7 cellular contexts compared by ENCODE assay signal in genomic region chr5:169662451-169662850, GRCh38. TPM values are rescaled to one million over a fixed set of nuclear protein-coding genes. Genes with fewer than 3 reads are reported as not detected.
DNase-seq lines count a peak whose midpoint lies in the region; ATAC-seq, FAIRE-seq and TF ChIP-seq lines count a peak whose summit lies in the region.
"Not testable (repeated sequence)": the region's sequence is repeated elsewhere in the genome, so short reads cannot be mapped to it uniquely, and the experiment has no call there.

No MANE protein-coding gene starts in this region.

- not testable (repeated sequence) for H3K4me3 ChIP-seq in bronchial epithelial cell (ENCODE audit: low read depth, low read length)

- intact Hi-C loops in activated CD4-positive, alpha-beta T cell treated with anti-CD3 and anti-CD28 coated beads for 36 hours (cut with DNase I, micrococcal nuclease), result not testable (repeated sequence)

- not testable (repeated sequence) for H3K36me3 ChIP-seq in bronchial epithelial cell (ENCODE audit: control insufficient read depth, insufficient read depth, low read length)

- ATAC-seq in activated CD4-positive, alpha-beta T cell treated with anti-CD3 and anti-CD28 coated beads for 36 hours; activated T-helper 17 cell treated with anti-CD3 and anti-CD28 coated beads, Interleukin-2, amount 50 U/mL, for 72 hours (replicated peaks); stimulated activated effector memory CD8-positive, alpha-beta T cell treated with anti-CD3 and anti-CD28 coated beads, Interleukin-12 subunit alpha, Interleukin-12 subunit beta, amount 100 ng/mL, for 72 hours: not testable (repeated sequence)

- H3K4me1 Mint-ChIP-seq in activated CD4-positive, alpha-beta T cell treated with anti-CD3 and anti-CD28 coated beads for 36 hours, result peaks cover 48% of the 10 kb centered on the region
- H3K4me1 Mint-ChIP-seq in activated T-helper 17 cell treated with anti-CD3 and anti-CD28 coated beads, Interleukin-2, amount 50 U/mL, for 72 hours, result peaks cover 25% of the 10 kb centered on the region
- peaks cover 18% of the 10 kb centered on the region for H3K4me1 Mint-ChIP-seq in activated naive CD8-positive, alpha-beta T cell treated with anti-CD3 and anti-CD28 coated beads for 36 hours
- H3K4me1 Mint-ChIP-seq in immature natural killer cell, result peaks cover 63 to 87% of the 10 kb centered on the region in 2 donors
- peaks cover 47% of the 10 kb centered on the region for H3K4me1 Mint-ChIP-seq in stimulated activated effector memory CD8-positive, alpha-beta T cell treated with anti-CD3 and anti-CD28 coated beads, Interleukin-12 subunit alpha, Interleukin-12 subunit beta, amount 100 ng/mL, for 72 hours

- not testable (repeated sequence) for DNase-seq in GM12891 (ENCODE audit: insufficient read length, low spot score); activated CD4-positive, alpha-beta T cell treated with anti-CD3 and anti-CD28 coated beads for 36 hours; activated naive CD8-positive, alpha-beta T cell treated with anti-CD3 and anti-CD28 coated beads for 36 hours; bronchial epithelial cell (ENCODE audit: low read depth); immature natural killer cell; stimulated activated effector memory CD8-positive, alpha-beta T cell treated with anti-CD3 and anti-CD28 coated beads, Interleukin-12 subunit alpha, Interleukin-12 subunit beta, amount 100 ng/mL, for 72 hours (ENCODE audit: low spot score in 2 of 2)

- H3K27ac Mint-ChIP-seq in activated CD4-positive, alpha-beta T cell treated with anti-CD3 and anti-CD28 coated beads for 36 hours, result peak overlapping the region; percentile 3
- peak overlapping the region; percentile 36 for H3K27ac Mint-ChIP-seq in activated T-helper 17 cell treated with anti-CD3 and anti-CD28 coated beads, Interleukin-2, amount 50 U/mL, for 72 hours
- H3K27ac Mint-ChIP-seq in activated naive CD8-positive, alpha-beta T cell treated with anti-CD3 and anti-CD28 coated beads for 36 hours, result peak overlapping the region; percentile 5
- H3K27ac Mint-ChIP-seq in immature natural killer cell, result peak overlapping the region in 4 of 6 donors; percentile 33 to 74 (median 56)
- H3K27ac Mint-ChIP-seq in stimulated activated effector memory CD8-positive, alpha-beta T cell treated with anti-CD3 and anti-CD28 coated beads, Interleukin-12 subunit alpha, Interleukin-12 subunit beta, amount 100 ng/mL, for 72 hours, result peak overlapping the region; percentile 20

- not testable (repeated sequence) for H3K27me3 Mint-ChIP-seq in activated CD4-positive, alpha-beta T cell treated with anti-CD3 and anti-CD28 coated beads for 36 hours; activated T-helper 17 cell treated with anti-CD3 and anti-CD28 coated beads, Interleukin-2, amount 50 U/mL, for 72 hours; activated naive CD8-positive, alpha-beta T cell treated with anti-CD3 and anti-CD28 coated beads for 36 hours; immature natural killer cell (ENCODE audit: low read depth in 3 of 3)

- TF ChIP-seq CTCF in bronchial epithelial cell (IDR thresholded peaks at IDR 0.05; ENCODE audit: insufficient read depth, low read length, severe bottlenecking), result not testable (repeated sequence)

- TF ChIP-seq POLR2A in GM12891 (IDR thresholded peaks at IDR 0.05; ENCODE audit: low read depth, low read length), result not testable (repeated sequence)

- H3K27me3 ChIP-seq in bronchial epithelial cell (ENCODE audit: control insufficient read depth, insufficient read depth, low read length), result not testable (repeated sequence)

- FAIRE-seq in GM12891 (lab: Jason Lieb, UNC), result peak; percentile 54
- FAIRE-seq in bronchial epithelial cell (lab: Jason Lieb, UNC), result peak; percentile 84

- H3K36me3 Mint-ChIP-seq in activated CD4-positive, alpha-beta T cell treated with anti-CD3 and anti-CD28 coated beads for 36 hours (ENCODE audit: low read depth), result peaks cover 59% of the 10 kb centered on the region
- peaks cover 63% of the 10 kb centered on the region for H3K36me3 Mint-ChIP-seq in activated T-helper 17 cell treated with anti-CD3 and anti-CD28 coated beads, Interleukin-2, amount 50 U/mL, for 72 hours (ENCODE audit: low read depth)
- H3K36me3 Mint-ChIP-seq in activated naive CD8-positive, alpha-beta T cell treated with anti-CD3 and anti-CD28 coated beads for 36 hours, result peaks cover 57% of the 10 kb centered on the region
- H3K36me3 Mint-ChIP-seq in immature natural killer cell, result peaks cover 18 to 21% (median 19%) of the 10 kb centered on the region in 3 donors
- H3K36me3 Mint-ChIP-seq in stimulated activated effector memory CD8-positive, alpha-beta T cell treated with anti-CD3 and anti-CD28 coated beads, Interleukin-12 subunit alpha, Interleukin-12 subunit beta, amount 100 ng/mL, for 72 hours, result peaks cover 30% of the 10 kb centered on the region

- CTCF ChIA-PET in activated CD4-positive, alpha-beta T cell treated with anti-CD3 and anti-CD28 coated beads for 36 hours (lab: Charles Lee), result not testable (repeated sequence)

- POLR2A ChIA-PET in activated CD4-positive, alpha-beta T cell treated with anti-CD3 and anti-CD28 coated beads for 36 hours (lab: Charles Lee), result not testable (repeated sequence)

- H3K4me3 Mint-ChIP-seq in activated CD4-positive, alpha-beta T cell treated with anti-CD3 and anti-CD28 coated beads for 36 hours; activated T-helper 17 cell treated with anti-CD3 and anti-CD28 coated beads, Interleukin-2, amount 50 U/mL, for 72 hours; activated naive CD8-positive, alpha-beta T cell treated with anti-CD3 and anti-CD28 coated beads for 36 hours; stimulated activated effector memory CD8-positive, alpha-beta T cell treated with anti-CD3 and anti-CD28 coated beads, Interleukin-12 subunit alpha, Interleukin-12 subunit beta, amount 100 ng/mL, for 72 hours: not testable (repeated sequence)
- peak overlapping the region in 2 of 5 donors; percentile 40 to 48 for H3K4me3 Mint-ChIP-seq in immature natural killer cell

- peaks cover 17% of the 10 kb centered on the region for H3K9me3 Mint-ChIP-seq in activated CD4-positive, alpha-beta T cell treated with anti-CD3 and anti-CD28 coated beads for 36 hours (ENCODE audit: low read depth)
- not testable (repeated sequence) for H3K9me3 Mint-ChIP-seq in activated T-helper 17 cell treated with anti-CD3 and anti-CD28 coated beads, Interleukin-2, amount 50 U/mL, for 72 hours; immature natural killer cell; stimulated activated effector memory CD8-positive, alpha-beta T cell treated with anti-CD3 and anti-CD28 coated beads, Interleukin-12 subunit alpha, Interleukin-12 subunit beta, amount 100 ng/mL, for 72 hours
- peaks cover 18% of the 10 kb centered on the region for H3K9me3 Mint-ChIP-seq in activated naive CD8-positive, alpha-beta T cell treated with anti-CD3 and anti-CD28 coated beads for 36 hours

RNA-seq across cellular contexts. Expression of gene DOCK2, which starts 25.4 kb away (rescaled TPM):
- polyA plus RNA-seq in GM12891 (2012; ENCODE audit: low read depth, missing spikeins), result 65.6 TPM
- 100 to 1,000 TPM; 189 to 198 TPM for total RNA-seq in activated CD4-positive, alpha-beta T cell treated with anti-CD3 and anti-CD28 coated beads for 36 hours
- total RNA-seq in activated T-helper 17 cell treated with anti-CD3 and anti-CD28 coated beads, Interleukin-2, amount 50 U/mL, for 72 hours, result 100 to 1,000 TPM; 229 to 244 TPM
- 100 to 1,000 TPM; 149 TPM for total RNA-seq in activated naive CD8-positive, alpha-beta T cell treated with anti-CD3 and anti-CD28 coated beads for 36 hours
- not detected in 2 replicates for total RNA-seq in bronchial epithelial cell
- polyA plus RNA-seq in immature natural killer cell, result 100 to 1,000 TPM in 1 of 3 donors, 10 to 100 TPM in 2; 42.4 to 121 (median 48.9) TPM

Comparison
In these comparisons a context has a peak if more than half of its experiments do, and no peak if none do; other contexts are left out.
1. H3K27ac Mint-ChIP-seq: peak in every context shown above with its lines; median percentile 56 in immature natural killer cell; 36 in activated T-helper 17 cell treated with anti-CD3 and anti-CD28 coated beads, Interleukin-2, amount 50 U/mL, for 72 hours; 20 in stimulated activated effector memory CD8-positive, alpha-beta T cell treated with anti-CD3 and anti-CD28 coated beads, Interleukin-12 subunit alpha, Interleukin-12 subunit beta, amount 100 ng/mL, for 72 hours; 5 in activated naive CD8-positive, alpha-beta T cell treated with anti-CD3 and anti-CD28 coated beads for 36 hours; 3 in activated CD4-positive, alpha-beta T cell treated with anti-CD3 and anti-CD28 coated beads for 36 hours.
2. RNA of gene DOCK2, which starts 25.4 kb away (total RNA-seq): 229 to 244 TPM in activated T-helper 17 cell treated with anti-CD3 and anti-CD28 coated beads, Interleukin-2, amount 50 U/mL, for 72 hours, 189 to 198 TPM in activated CD4-positive, alpha-beta T cell treated with anti-CD3 and anti-CD28 coated beads for 36 hours and 149 TPM in activated naive CD8-positive, alpha-beta T cell treated with anti-CD3 and anti-CD28 coated beads for 36 hours; not detected in bronchial epithelial cell; every median in the first group is over 100 times any median in the second.